ENCODE assay signal across 8 cellular contexts in genomic region chr7:11830582-11831382, GRCh38. TPM values are rescaled to one million over a fixed set of nuclear protein-coding genes. Genes with fewer than 3 reads are reported as not detected.
DNase-seq lines count a peak whose midpoint lies in the region; ATAC-seq, FAIRE-seq and TF ChIP-seq lines count a peak whose summit lies in the region.

No MANE protein-coding gene starts in this region.

- POLR2A ChIA-PET in endothelial cell of umbilical vein (lab: Charles Lee): interaction anchor here (1.7 kb wide), 1 partner anchor 225 kb away, joined by 4 read pairs; no protein-coding TSS in a partner anchor
- POLR2A ChIA-PET in naive thymus-derived CD8-positive, alpha-beta T cell (lab: Charles Lee): no interaction called here
- POLR2A ChIA-PET in activated CD8-positive, alpha-beta T cell treated with anti-CD3 and anti-CD28 coated beads, Interleukin-2, amount 10 ng/mL, durations not matched to agents 7 days and 5 days (lab: Charles Lee): no interaction called here

- no peaks in the 10 kb centered on the region for H3K27me3 ChIP-seq in endothelial cell of umbilical vein (ENCODE audit: control insufficient read depth in 2 of 2, insufficient read depth in 2 of 2, low read length in 2 of 2)

- H3K4me1 ChIP-seq in endothelial cell of umbilical vein (ENCODE audit: control insufficient read depth, extremely low read depth, insufficient read depth, low read length): peaks cover 12% of the 10 kb centered on the region

- peak overlapping the region; percentile 99 for H3K4me2 ChIP-seq in endothelial cell of umbilical vein (ENCODE audit: insufficient read depth, low read length)

- DNase-seq in AG09309 (ENCODE audit: low read depth) (no peak), NB4 (ENCODE audit: low read depth) (peak; percentile 11), endothelial cell of umbilical vein (ENCODE audit: low read depth, low spot score) (peak; percentile 75), NCI-H2227 (lab: John Stamatoyannopoulos, UW; ENCODE audit: unreplicated experiment) (no peak)
- DNase-seq in naive thymus-derived CD8-positive, alpha-beta T cell: no peak
- DNase-seq in activated CD8-positive, alpha-beta T cell treated with anti-CD3 and anti-CD28 coated beads, Interleukin-2, amount 10 ng/mL, durations not matched to agents 7 days and 5 days: no peak
- no peak for DNase-seq in stimulated activated CD4-positive, alpha-beta T cell treated with anti-CD3 and anti-CD28 coated beads, Interleukin-4, amount 100 ng/mL, for 1 hour

- peak overlapping the region; percentile 11; the same call in 1 of the 2 replicates for H3K4me3 ChIP-seq in AG09309 (ENCODE audit: control insufficient read depth, low read depth, low read length)
- peak overlapping the region; percentile 44 for H3K4me3 ChIP-seq in NB4 (ENCODE audit: low read depth, low read length)
- peak overlapping the region; percentile 55 to 89 (median 66) for H3K4me3 ChIP-seq in endothelial cell of umbilical vein (replicated peaks in 1 of 3; ENCODE audit: insufficient read depth in 1 of 3, low read depth in 1 of 3, low read length in 3 of 3)

- TF ChIP-seq CTCF in AG09309 (IDR thresholded peaks at IDR 0.05; ENCODE audit: control insufficient read depth, insufficient read depth, low read depth, low read length, missing control alignments): no peak
- TF ChIP-seq CTCF in NB4 (IDR thresholded peaks at IDR 0.05; ENCODE audit: low read depth, low read length): no peak
- no peak for TF ChIP-seq CTCF in endothelial cell of umbilical vein (IDR thresholded peaks at IDR 0.05; ENCODE audit: extremely low read depth in 1 of 2, insufficient read depth in 1 of 2, low read depth in 1 of 2, low read length in 2 of 2)

- H2AFZ ChIP-seq in endothelial cell of umbilical vein (ENCODE audit: low read depth, low read length): peak overlapping the region; percentile 88

- no peaks in the 10 kb centered on the region for H3K36me3 Mint-ChIP-seq in naive thymus-derived CD8-positive, alpha-beta T cell
- H3K36me3 Mint-ChIP-seq in activated CD8-positive, alpha-beta T cell treated with anti-CD3 and anti-CD28 coated beads, Interleukin-2, amount 10 ng/mL, durations not matched to agents 7 days and 5 days (ENCODE audit: low read depth): no peaks in the 10 kb centered on the region

- no peak overlapping the region for H3K27ac Mint-ChIP-seq in naive thymus-derived CD8-positive, alpha-beta T cell
- H3K27ac Mint-ChIP-seq in activated CD8-positive, alpha-beta T cell treated with anti-CD3 and anti-CD28 coated beads, Interleukin-2, amount 10 ng/mL, durations not matched to agents 7 days and 5 days: no peak overlapping the region

- H3K79me2 ChIP-seq in endothelial cell of umbilical vein (ENCODE audit: control insufficient read depth, insufficient read depth, low read length): no peaks in the 10 kb centered on the region

- FAIRE-seq in endothelial cell of umbilical vein (lab: Jason Lieb, UNC): peak; percentile 81

- no peak for TF ChIP-seq POLR2A in NB4 (IDR thresholded peaks at IDR 0.05; ENCODE audit: extremely low read depth, insufficient read length)
- TF ChIP-seq POLR2A in endothelial cell of umbilical vein (IDR thresholded peaks at IDR 0.05; ENCODE audit: low read depth, low read length): no peak

- dilution Hi-C loops in endothelial cell of umbilical vein (cut with MboI; ENCODE audit: extremely low pct_ligation_motif_present, low sequenced_read_pairs): no loop called here

- peak overlapping the region; percentile 84 for H3K27ac ChIP-seq in endothelial cell of umbilical vein (ENCODE audit: insufficient read depth, low read depth, low read length)

- H3K36me3 ChIP-seq in endothelial cell of umbilical vein (ENCODE audit: control insufficient read depth in 2 of 2, extremely low read depth in 1 of 2, insufficient read depth in 2 of 2, low read length in 2 of 2): no peaks in the 10 kb centered on the region

- CTCF ChIA-PET in endothelial cell of umbilical vein (lab: Charles Lee): interaction anchor here (0.7 to 2.6 kb wide), 25 partner anchors 9 to 659 kb away, joined by 3 to 23 read pairs (median 5); no protein-coding TSS in a partner anchor
- CTCF ChIA-PET in activated CD8-positive, alpha-beta T cell treated with anti-CD3 and anti-CD28 coated beads, Interleukin-2, amount 10 ng/mL, durations not matched to agents 7 days and 5 days (lab: Charles Lee): interaction anchor here (1.4 kb wide), 1 partner anchor 13 kb away, joined by 3 read pairs; no protein-coding TSS in a partner anchor

- BruUV-seq in endothelial cell of umbilical vein (replicated peaks; lab: Mats Ljungman, UMichigan): no TSS peak

- no peaks in the 10 kb centered on the region for H3K9me3 ChIP-seq in endothelial cell of umbilical vein (replicated peaks; ENCODE audit: control insufficient read depth, insufficient read depth, low read length)

- H3K4me3 Mint-ChIP-seq in naive thymus-derived CD8-positive, alpha-beta T cell: peak overlapping the region in 6 of 10 donors; percentile 11 to 45 (median 24)
- no peak overlapping the region for H3K4me3 Mint-ChIP-seq in activated CD8-positive, alpha-beta T cell treated with anti-CD3 and anti-CD28 coated beads, Interleukin-2, amount 10 ng/mL, durations not matched to agents 7 days and 5 days

- intact Hi-C loops in endothelial cell of umbilical vein (cut with micrococcal nuclease): loop anchor here (1.0 to 10.0 kb wide), 10 partner anchors 114 to 457 kb away; partner anchors contain the start of gene TMEM106B

- H3K9me1 ChIP-seq in endothelial cell of umbilical vein (replicated peaks; ENCODE audit: control insufficient read depth, extremely low read depth, insufficient read depth, low read length): no peaks in the 10 kb centered on the region

- peaks cover 27 to 51% (median 36%) of the 10 kb centered on the region in 5 donors for H3K27me3 Mint-ChIP-seq in naive thymus-derived CD8-positive, alpha-beta T cell
- peaks cover 28% of the 10 kb centered on the region for H3K27me3 Mint-ChIP-seq in activated CD8-positive, alpha-beta T cell treated with anti-CD3 and anti-CD28 coated beads, Interleukin-2, amount 10 ng/mL, durations not matched to agents 7 days and 5 days (ENCODE audit: low read depth)

- peak overlapping the region; percentile 89 for H3K9ac ChIP-seq in endothelial cell of umbilical vein (replicated peaks; ENCODE audit: extremely low read depth, insufficient read depth, low read length)

- ATAC-seq in naive thymus-derived CD8-positive, alpha-beta T cell: no peak
- no peak for ATAC-seq in activated CD8-positive, alpha-beta T cell treated with anti-CD3 and anti-CD28 coated beads, Interleukin-2, amount 10 ng/mL, durations not matched to agents 7 days and 5 days
- ATAC-seq in HG02973 (IDR thresholded peaks at IDR 0.05; ENCODE audit: unreplicated experiment): no peak

- peaks cover 0 to 16% (median 12%) of the 10 kb centered on the region in 4 donors for H3K4me1 Mint-ChIP-seq in naive thymus-derived CD8-positive, alpha-beta T cell
- H3K4me1 Mint-ChIP-seq in activated CD8-positive, alpha-beta T cell treated with anti-CD3 and anti-CD28 coated beads, Interleukin-2, amount 10 ng/mL, durations not matched to agents 7 days and 5 days (ENCODE audit: low read depth): no peaks in the 10 kb centered on the region

- H4K20me1 ChIP-seq in endothelial cell of umbilical vein (replicated peaks; ENCODE audit: control insufficient read depth, extremely low read depth, insufficient read depth, low read length): no peaks in the 10 kb centered on the region

- no peaks in the 10 kb centered on the region for H3K9me3 Mint-ChIP-seq in naive thymus-derived CD8-positive, alpha-beta T cell
- H3K9me3 Mint-ChIP-seq in activated CD8-positive, alpha-beta T cell treated with anti-CD3 and anti-CD28 coated beads, Interleukin-2, amount 10 ng/mL, durations not matched to agents 7 days and 5 days (ENCODE audit: insufficient read depth): no peaks in the 10 kb centered on the region

TF ChIP-seq in endothelial cell of umbilical vein, 7 proteins besides CTCF, POLR2A, EP300 and RAD21:
- no peak for TF ChIP-seq POLR2AphosphoS5 (IDR thresholded peaks at IDR 0.05; ENCODE audit: insufficient read depth, low read depth, low read length)
- no peak for TF ChIP-seq MYC (IDR thresholded peaks at IDR 0.05; ENCODE audit: low read depth, low read length)
- no peak for TF ChIP-seq FOS (IDR thresholded peaks at IDR 0.05; ENCODE audit: borderline replicate concordance, insufficient read depth, low read length)
- TF ChIP-seq JUN (IDR thresholded peaks at IDR 0.05; ENCODE audit: borderline replicate concordance, insufficient read depth, insufficient read length, low read depth): no peak
- TF ChIP-seq MAX (IDR thresholded peaks at IDR 0.05; ENCODE audit: insufficient read depth, insufficient read length): no peak
- no peak for TF ChIP-seq EZH2 (IDR thresholded peaks at IDR 0.05; ENCODE audit: borderline replicate concordance, low read depth, low read length, severe bottlenecking)
- no peak for TF ChIP-seq GATA2 (IDR thresholded peaks at IDR 0.05; ENCODE audit: insufficient read depth, insufficient read length, low read depth, low read length)

RNA-seq across cellular contexts. Expression of gene THSD7A, which starts 1.2 kb away (rescaled TPM):
- 12.7 and 15.2 TPM in 2 replicates for total RNA-seq in endothelial cell of umbilical vein
- 2.8 and 3.3 TPM in 2 replicates for polyA plus RNA-seq in endothelial cell of umbilical vein
- polyA plus RNA-seq in endothelial cell of umbilical vein (2011; cell fraction: cytosol; rRNA removed): 2.2 and 2.4 TPM in 2 replicates
- polyA plus RNA-seq in endothelial cell of umbilical vein (2011; cell fraction: nucleus; rRNA removed): 9.3 and 9.5 TPM in 2 replicates
- 7.0 and 7.2 TPM in 2 replicates for polyA plus RNA-seq in endothelial cell of umbilical vein (2012)
- polyA minus RNA-seq in endothelial cell of umbilical vein: 17.4 and 17.6 TPM in 2 replicates
- polyA minus RNA-seq in endothelial cell of umbilical vein (2011; cell fraction: cytosol; rRNA and poly(A)+ RNA removed): not detected
- polyA minus RNA-seq in endothelial cell of umbilical vein (2011; cell fraction: nucleus; rRNA and poly(A)+ RNA removed): 30.5 and 32.7 TPM in 2 replicates
- not detected for total RNA-seq in naive thymus-derived CD8-positive, alpha-beta T cell
- not detected for polyA plus RNA-seq in naive thymus-derived CD8-positive, alpha-beta T cell
- not detected for total RNA-seq in activated CD8-positive, alpha-beta T cell treated with anti-CD3 and anti-CD28 coated beads, Interleukin-2, amount 10 ng/mL, durations not matched to agents 7 days and 5 days

Comparison
In these comparisons a context has a peak if more than half of its experiments do, and no peak if none do; other contexts are left out.
1. DNase-seq: peak in NB4 (single experiment) and endothelial cell of umbilical vein (single experiment); none in AG09309 (single experiment), naive thymus-derived CD8-positive, alpha-beta T cell (0 of 10), activated CD8-positive, alpha-beta T cell treated with anti-CD3 and anti-CD28 coated beads, Interleukin-2, amount 10 ng/mL, durations not matched to agents 7 days and 5 days (single experiment), stimulated activated CD4-positive, alpha-beta T cell treated with anti-CD3 and anti-CD28 coated beads, Interleukin-4, amount 100 ng/mL, for 1 hour (single experiment) and NCI-H2227 (single experiment).
2. H3K4me3 ChIP-seq: peak in every context shown above with its lines; median percentile 66 in endothelial cell of umbilical vein; 44 in NB4; 11 in AG09309.
3. RNA of gene THSD7A, which starts 1.2 kb away (total RNA-seq): 12.7 to 15.2 TPM in endothelial cell of umbilical vein; not detected in naive thymus-derived CD8-positive, alpha-beta T cell and not detected in activated CD8-positive, alpha-beta T cell treated with anti-CD3 and anti-CD28 coated beads, Interleukin-2, amount 10 ng/mL, durations not matched to agents 7 days and 5 days; every median in the first group is over 10 times any median in the second.